In the genomic region with DNA sequence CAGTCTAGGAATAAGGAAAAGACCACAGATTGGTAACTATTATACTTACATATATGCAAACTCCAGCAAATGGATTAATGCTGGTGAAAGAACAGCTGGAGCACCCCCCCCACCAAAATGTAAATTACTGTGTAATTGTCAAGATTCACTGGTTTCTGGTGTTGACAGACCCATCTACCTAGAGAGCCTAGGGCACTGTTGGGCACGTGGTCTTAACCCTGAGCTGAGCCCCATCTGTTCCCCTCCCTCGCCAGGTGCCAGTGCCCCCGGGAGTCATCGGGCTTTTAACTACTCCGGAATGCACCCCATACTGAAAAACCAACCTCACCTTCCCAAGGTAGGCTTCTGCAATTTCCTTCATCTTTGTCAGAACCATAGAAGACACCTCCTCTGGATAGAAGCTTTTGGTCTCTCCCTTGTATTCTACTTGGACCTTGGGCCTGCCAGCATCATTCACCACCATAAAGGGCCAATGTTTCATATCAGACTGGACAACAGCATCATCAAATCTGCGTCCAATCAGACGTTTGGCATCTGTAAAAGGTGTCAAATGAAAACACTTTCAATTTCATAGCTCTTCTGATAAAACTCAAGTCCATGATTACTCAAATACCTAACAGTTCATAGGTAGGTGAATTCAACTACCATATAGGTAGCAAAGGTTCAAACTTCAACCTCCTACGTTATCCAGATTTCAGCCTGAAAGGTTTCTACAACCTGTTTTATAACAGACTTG, we compare ENCODE assay signal across 1 cellular context.
TF ChIP-seq lines count a peak whose summit lies in the region.

No MANE protein-coding gene starts in this region.

TF ChIP-seq in GM12878, 131 proteins besides CTCF, POLR2A, EP300 and RAD21:
- TF ChIP-seq, protein P1, sequence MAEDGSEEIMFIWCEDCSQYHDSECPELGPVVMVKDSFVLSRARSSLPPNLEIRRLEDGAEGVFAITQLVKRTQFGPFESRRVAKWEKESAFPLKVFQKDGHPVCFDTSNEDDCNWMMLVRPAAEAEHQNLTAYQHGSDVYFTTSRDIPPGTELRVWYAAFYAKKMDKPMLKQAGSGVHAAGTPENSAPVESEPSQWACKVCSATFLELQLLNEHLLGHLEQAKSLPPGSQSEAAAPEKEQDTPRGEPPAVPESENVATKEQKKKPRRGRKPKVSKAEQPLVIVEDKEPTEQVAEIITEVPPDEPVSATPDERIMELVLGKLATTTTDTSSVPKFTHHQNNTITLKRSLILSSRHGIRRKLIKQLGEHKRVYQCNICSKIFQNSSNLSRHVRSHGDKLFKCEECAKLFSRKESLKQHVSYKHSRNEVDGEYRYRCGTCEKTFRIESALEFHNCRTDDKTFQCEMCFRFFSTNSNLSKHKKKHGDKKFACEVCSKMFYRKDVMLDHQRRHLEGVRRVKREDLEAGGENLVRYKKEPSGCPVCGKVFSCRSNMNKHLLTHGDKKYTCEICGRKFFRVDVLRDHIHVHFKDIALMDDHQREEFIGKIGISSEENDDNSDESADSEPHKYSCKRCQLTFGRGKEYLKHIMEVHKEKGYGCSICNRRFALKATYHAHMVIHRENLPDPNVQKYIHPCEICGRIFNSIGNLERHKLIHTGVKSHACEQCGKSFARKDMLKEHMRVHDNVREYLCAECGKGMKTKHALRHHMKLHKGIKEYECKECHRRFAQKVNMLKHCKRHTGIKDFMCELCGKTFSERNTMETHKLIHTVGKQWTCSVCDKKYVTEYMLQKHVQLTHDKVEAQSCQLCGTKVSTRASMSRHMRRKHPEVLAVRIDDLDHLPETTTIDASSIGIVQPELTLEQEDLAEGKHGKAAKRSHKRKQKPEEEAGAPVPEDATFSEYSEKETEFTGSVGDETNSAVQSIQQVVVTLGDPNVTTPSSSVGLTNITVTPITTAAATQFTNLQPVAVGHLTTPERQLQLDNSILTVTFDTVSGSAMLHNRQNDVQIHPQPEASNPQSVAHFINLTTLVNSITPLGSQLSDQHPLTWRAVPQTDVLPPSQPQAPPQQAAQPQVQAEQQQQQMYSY (CRISPR knock-in tag; IDR thresholded peaks at IDR 0.05), result no peak
- TF ChIP-seq IRF4 (IDR thresholded peaks at IDR 0.05; ENCODE audit: low read depth, low read length), result no peak
- no peak for TF ChIP-seq SUPT20H (IDR thresholded peaks at IDR 0.05; ENCODE audit: borderline replicate concordance, control insufficient read depth, low read depth, low read length)
- 0 out of 2 replicates have a peak, but pooled peaks have one; percentile 16 for TF ChIP-seq RAD51 (IDR thresholded peaks at IDR 0.05)
